22 cellular contexts compared by ENCODE assay signal in genomic region chr4:151442002-151442401, GRCh38. TPM values are rescaled to one million over a fixed set of nuclear protein-coding genes. Genes with fewer than 3 reads are reported as not detected.
"Had no signal": no experiment of that assay in that cellular context is flagged by ENCODE, and none has a peak within 500 bp of the region (broad histone marks: within the 10 kb centered on the region; RNA-seq: fewer than 3 reads in every experiment).

No MANE protein-coding gene starts in this region.

- H3K9me3 ChIP-seq: gastrocnemius medialis, mucosa of descending colon, ovary, spleen, thoracic aorta, transverse colon had no signal

- H3K36me3 ChIP-seq: cardiac muscle cell, gastrocnemius medialis, ovary, spleen, thoracic aorta, transverse colon had no signal

- H3K4me2 ChIP-seq: hepatocyte had no signal

- H3K79me2 ChIP-seq: hepatocyte had no signal

- H2AFZ ChIP-seq: hepatocyte had no signal

- ATAC-seq: gastrocnemius medialis; mucosa of descending colon; naive thymus-derived CD8-positive, alpha-beta T cell; sciatic nerve; stimulated activated naive B cell treated with anti-CD40 and anti-IgM and Interleukin-4, amounts not matched to agents 10 μg/mL and 1 μg/mL and 100 μg/mL, for 72 hours; stimulated activated naive CD8-positive, alpha-beta T cell treated with anti-CD3 and anti-CD28 coated beads, Interleukin-15, amount 100 ng/mL, for 72 hours had no signal

- DNase-seq: effector CD4-positive, alpha-beta T cell; endodermal cell; gastrocnemius medialis; glutamatergic neuron; kidney glomerular epithelial cell; mammary epithelial cell; mucosa of descending colon; naive thymus-derived CD8-positive, alpha-beta T cell; ovary; spleen; stimulated activated CD4-positive, alpha-beta T cell treated with anti-CD3 and anti-CD28 coated beads, Interleukin-15, amount 100 ng/mL, for 24 hours; stimulated activated CD4-positive, alpha-beta T cell treated with anti-CD3 and anti-CD28 coated beads, Interleukin-1b, Interleukin-23, amount 100 ng/mL, for 48 hours; stimulated activated CD4-positive, alpha-beta T cell treated with anti-CD3 and anti-CD28 coated beads, Interleukin-4, amount 100 ng/mL, for 4 hours; stimulated activated naive B cell treated with anti-CD40 and anti-IgM and Interleukin-4, amounts not matched to agents 10 μg/mL and 1 μg/mL and 100 μg/mL, for 72 hours; stimulated activated naive CD8-positive, alpha-beta T cell treated with anti-CD3 and anti-CD28 coated beads, Interleukin-15, amount 100 ng/mL, for 72 hours; transverse colon had no signal

- H3K27me3 ChIP-seq: cardiac muscle cell, gastrocnemius medialis, hepatocyte, ovary, transverse colon had no signal

- H3K27ac ChIP-seq: cardiac muscle cell, coronary artery, hepatocyte, ovary, spleen, thoracic aorta, transverse colon had no signal

- H3K4me1 ChIP-seq: spleen, transverse colon had no signal

- H3K4me3 ChIP-seq: cardiac muscle cell, coronary artery, gastrocnemius medialis, hepatocyte, mucosa of descending colon, ovary, spleen, thoracic aorta, transverse colon had no signal

RNA-seq across cellular contexts. Expression of gene FHIP1A, which starts 33.0 kb away (rescaled TPM):
- total RNA-seq: neural crest cell had no signal
